In genomic region chr4:40363382-40363920, GRCh38 we compare ENCODE assay signal across 19 cellular contexts. TPM values are rescaled to one million over a fixed set of nuclear protein-coding genes. Genes with fewer than 3 reads are reported as not detected.
A peak's percentile ranks its signal among the peaks of the same experiment; 100 is the strongest.
DNase-seq lines count a peak whose midpoint lies in the region; ATAC-seq and TF ChIP-seq lines count a peak whose summit lies in the region.
"Had no signal": no experiment of that assay in that cellular context is flagged by ENCODE, and none has a peak within 500 bp of the region (broad histone marks: within the 10 kb centered on the region; RNA-seq: fewer than 3 reads in every experiment).

No MANE protein-coding gene starts in this region.

- H3K9ac ChIP-seq in duodenal mucosa (ENCODE audit: low read depth in 1 of 2, low read length in 2 of 2) = peak overlapping the region; percentile 27 to 37
- H3K9ac ChIP-seq in mucosa of rectum (ENCODE audit: low read depth in 1 of 2, low read length in 2 of 2) = peak overlapping the region in 1 of 2 donors; percentile 6
- H3K9ac ChIP-seq in Karpas-422 (ENCODE audit: low read length) = no peak overlapping the region

- peaks cover 11% of the 10 kb centered on the region for H3K9me3 Mint-ChIP-seq in MCF 10A (ENCODE audit: unreplicated experiment)

- no peaks in the 10 kb centered on the region for H3K4me1 ChIP-seq in breast epithelium
- H3K4me1 ChIP-seq in duodenal mucosa (ENCODE audit: control insufficient read depth in 1 of 2, insufficient read depth in 2 of 2, low read length in 2 of 2) = peaks cover 14 to 17% of the 10 kb centered on the region in 2 donors
- H3K4me1 ChIP-seq in mucosa of rectum (ENCODE audit: control insufficient read depth in 2 of 2, insufficient read depth in 2 of 2, low read length in 2 of 2) = peaks cover 22 to 33% of the 10 kb centered on the region in 2 donors
- peaks cover 14% of the 10 kb centered on the region for H3K4me1 ChIP-seq in Karpas-422 (ENCODE audit: low read length)
- H3K4me1 ChIP-seq: testis had no signal

- no peak for ATAC-seq in HG02678 (IDR thresholded peaks at IDR 0.05; ENCODE audit: unreplicated experiment)
- ATAC-seq: activated CD4-positive, CD25-positive, alpha-beta regulatory T cell treated with anti-CD3 and anti-CD28 coated beads, Interleukin-2, amount 50 U/mL, for 24 hours had no signal

- no peaks in the 10 kb centered on the region for H4K20me1 ChIP-seq in Karpas-422 (ENCODE audit: insufficient read depth, low read depth, low read length)

- TF ChIP-seq CTCF in breast epithelium (IDR thresholded peaks at IDR 0.05) = no peak
- no peak for TF ChIP-seq CTCF in MCF 10A (IDR thresholded peaks at IDR 0.05; ENCODE audit: unreplicated experiment)

- no peak overlapping the region for H3K4me3 Mint-ChIP-seq in MCF 10A (ENCODE audit: unreplicated experiment)
- H3K4me3 Mint-ChIP-seq: activated naive CD8-positive, alpha-beta T cell; CD4-positive, alpha-beta memory T cell had no signal

- H3K4me2 ChIP-seq in Karpas-422 (ENCODE audit: low read depth, low read length, poor library complexity, severe bottlenecking) = no peak overlapping the region

- peak; percentile 57 to 71 for DNase-seq in breast epithelium (ENCODE audit: low spot score in 2 of 2)
- DNase-seq in MCF 10A (ENCODE audit: unreplicated experiment) = no peak
- no peak for DNase-seq in Karpas-422
- no peak for DNase-seq in effector CD8-positive, alpha-beta T cell (lab: John Stamatoyannopoulos, UW)
- DNase-seq in ecto neural progenitor cell (ENCODE audit: low spot score) = no peak
- DNase-seq: CD4-positive, alpha-beta memory T cell; effector CD4-positive, alpha-beta T cell; mesenchymal stem cell; NCI-H2171 treated with DMSO at 0.1 percent for 48 hours; right lobe of liver; stimulated activated CD4-positive, alpha-beta T cell treated with anti-CD3 and anti-CD28 coated beads, Interleukin-1b, Interleukin-23, amount 100 ng/mL, for 48 hours; T-helper 2 cell; testis had no signal

- H3K79me2 ChIP-seq in Karpas-422 (ENCODE audit: low read length) = no peaks in the 10 kb centered on the region

- POLR2A ChIA-PET in MCF 10A (lab: Yijun Ruan, JAX) = no interaction called here

- H3K27ac ChIP-seq in breast epithelium = peak overlapping the region; percentile 86 to 88
- peak overlapping the region; percentile 39 for H3K27ac ChIP-seq in duodenal mucosa (ENCODE audit: low read depth, low read length)
- H3K27ac ChIP-seq in mucosa of rectum (ENCODE audit: low read depth in 2 of 2, low read length in 2 of 2) = peak overlapping the region; percentile 58 to 82
- no peak overlapping the region for H3K27ac ChIP-seq in Karpas-422 (ENCODE audit: low read length)
- H3K27ac ChIP-seq: right lobe of liver, testis had no signal

- no peaks in the 10 kb centered on the region for H3K27me3 ChIP-seq in breast epithelium
- H3K27me3 ChIP-seq in duodenal mucosa (ENCODE audit: control insufficient read depth in 1 of 2, insufficient read depth in 2 of 2, low read length in 2 of 2) = no peaks in the 10 kb centered on the region
- no peaks in the 10 kb centered on the region for H3K27me3 ChIP-seq in mucosa of rectum (ENCODE audit: control insufficient read depth in 2 of 2, insufficient read depth in 2 of 2, low read length in 2 of 2)
- no peaks in the 10 kb centered on the region for H3K27me3 ChIP-seq in Karpas-422 (ENCODE audit: low read length)
- H3K27me3 ChIP-seq: right lobe of liver, testis had no signal

- intact Hi-C loops in breast epithelium (cut with DNase I; ENCODE audit: low total_unique reads) = no loop called here
- intact Hi-C loops in MCF 10A (cut with micrococcal nuclease) = no loop called here

- no peak overlapping the region for H2AFZ ChIP-seq in Karpas-422 (ENCODE audit: low read length)

- no peaks in the 10 kb centered on the region for H3K9me2 ChIP-seq in Karpas-422 (replicated peaks; ENCODE audit: insufficient read depth, low read length)

- no peaks in the 10 kb centered on the region for H3K36me3 Mint-ChIP-seq in MCF 10A (ENCODE audit: insufficient read depth, unreplicated experiment)
- H3K36me3 Mint-ChIP-seq: activated naive CD8-positive, alpha-beta T cell; CD4-positive, alpha-beta memory T cell had no signal

- no peaks in the 10 kb centered on the region for H3K4me1 Mint-ChIP-seq in MCF 10A (ENCODE audit: insufficient read depth, unreplicated experiment)
- H3K4me1 Mint-ChIP-seq: CD4-positive, alpha-beta memory T cell had no signal

- H3K36me3 ChIP-seq in breast epithelium (no peaks in the 10 kb centered on the region), duodenal mucosa (ENCODE audit: control insufficient read depth in 1 of 2, insufficient read depth in 2 of 2, low read length in 2 of 2) (no peaks in the 10 kb centered on the region), mucosa of rectum (ENCODE audit: control insufficient read depth in 2 of 2, insufficient read depth in 2 of 2, low read length in 2 of 2) (no peaks in the 10 kb centered on the region), Karpas-422 (ENCODE audit: insufficient read depth, low read length) (no peaks in the 10 kb centered on the region)
- H3K36me3 ChIP-seq: right lobe of liver had no signal

- H3K27ac Mint-ChIP-seq in MCF 10A (ENCODE audit: low read depth, unreplicated experiment) = no peak overlapping the region
- H3K27ac Mint-ChIP-seq: activated naive CD8-positive, alpha-beta T cell had no signal

- H3K27me3 Mint-ChIP-seq in MCF 10A (ENCODE audit: insufficient read depth, unreplicated experiment) = no peaks in the 10 kb centered on the region
- H3K27me3 Mint-ChIP-seq: activated naive CD8-positive, alpha-beta T cell had no signal

- BruUV-seq in MCF 10A (replicated peaks; lab: Mats Ljungman, UMichigan) = no TSS peak

- TF ChIP-seq POLR2A in breast epithelium (IDR thresholded peaks at IDR 0.05) = no peak

- no peaks in the 10 kb centered on the region for H3K9me3 ChIP-seq in breast epithelium
- peaks cover 5% of the 10 kb centered on the region in 2 donors for H3K9me3 ChIP-seq in duodenal mucosa (ENCODE audit: control insufficient read depth in 1 of 2, low read length in 2 of 2)
- peaks cover 0 to 6% of the 10 kb centered on the region in 2 donors for H3K9me3 ChIP-seq in mucosa of rectum (ENCODE audit: control insufficient read depth in 2 of 2, low read length in 2 of 2)
- no peaks in the 10 kb centered on the region for H3K9me3 ChIP-seq in Karpas-422 (ENCODE audit: low read length)
- H3K9me3 ChIP-seq: right lobe of liver, testis had no signal

- no peak overlapping the region for H3K4me3 ChIP-seq in breast epithelium
- H3K4me3 ChIP-seq in duodenal mucosa (ENCODE audit: low read depth in 1 of 2, low read length in 2 of 2) = no peak overlapping the region
- no peak overlapping the region for H3K4me3 ChIP-seq in mucosa of rectum (ENCODE audit: low read length in 2 of 2)
- H3K4me3 ChIP-seq in Karpas-422 (ENCODE audit: low read length) = no peak overlapping the region
- H3K4me3 ChIP-seq: right lobe of liver, testis had no signal

- CTCF ChIA-PET in MCF 10A (lab: Yijun Ruan, JAX) = interaction anchor here (0.6 to 1.0 kb wide), 3 partner anchors 46 to 534 kb away, joined by 3 to 4 read pairs (median 3); no protein-coding TSS in a partner anchor

RNA-seq across cellular contexts. Expression of gene CHRNA9, which starts 28.3 kb away (rescaled TPM):
- total RNA-seq in breast epithelium (not detected), MCF 10A (2022) (1.8 and 2.0 TPM in 2 replicates)
- total RNA-seq in Karpas-422 (2014; rRNA removed; shearing (Covaris generic); ENCODE audit: low replicate concordance) = 0.15 and 0.25 TPM in 2 replicates
- total RNA-seq: CD4-positive, alpha-beta memory T cell; fibroblast of villous mesenchyme; right lobe of liver had no signal

Comparison
In these comparisons a context has a peak if more than half of its experiments do, and no peak if none do; other contexts are left out.
1. DNase-seq: peak in breast epithelium (2 of 2); none in MCF 10A (single experiment), Karpas-422 (single experiment), effector CD8-positive, alpha-beta T cell (single experiment) and ecto neural progenitor cell (single experiment).